In genomic region chrX:21725498-21725897, GRCh38 we compare ENCODE assay signal across 9 cellular contexts. TPM values are rescaled to one million over a fixed set of nuclear protein-coding genes. Genes with fewer than 3 reads are reported as not detected.
DNase-seq lines count a peak whose midpoint lies in the region; ATAC-seq, FAIRE-seq and TF ChIP-seq lines count a peak whose summit lies in the region.
"Had no signal": no experiment of that assay in that cellular context is flagged by ENCODE, and none has a peak within 500 bp of the region (broad histone marks: within the 10 kb centered on the region; RNA-seq: fewer than 3 reads in every experiment).

No MANE protein-coding gene starts in this region.

- no peaks in the 10 kb centered on the region for H3K9me3 ChIP-seq in Panc1 (ENCODE audit: control insufficient read depth, insufficient read depth, low read depth, low read length)
- H3K9me3 ChIP-seq: SJCRH30 had no signal

- intact Hi-C loops in Panc1 (cut with micrococcal nuclease; ENCODE audit: unreplicated experiment) (loop anchor here (10.0 kb wide), 1 partner anchor 1201 kb away; no protein-coding TSS in a partner anchor), posterior vena cava (cut with DNase I) (no loop called here)

- H3K36me3 ChIP-seq in Panc1 (ENCODE audit: control insufficient read depth, insufficient read depth, low read length), result no peaks in the 10 kb centered on the region

- no peaks in the 10 kb centered on the region for H3K36me3 Mint-ChIP-seq in activated T-cell treated with anti-CD3 and anti-CD28 coated beads, Interleukin-2, amount 50 U/mL, for 4 hours (ENCODE audit: insufficient read depth)

- no peak for TF ChIP-seq POLR2A in GM12891 (IDR thresholded peaks at IDR 0.05; ENCODE audit: low read depth, low read length)

- BruUV-seq in Panc1 (replicated peaks; lab: Mats Ljungman, UMichigan), result no TSS peak

- no peak overlapping the region for H3K4me3 Mint-ChIP-seq in activated T-cell treated with anti-CD3 and anti-CD28 coated beads, Interleukin-2, amount 50 U/mL, for 4 hours

- H3K4me1 Mint-ChIP-seq in activated T-cell treated with anti-CD3 and anti-CD28 coated beads, Interleukin-2, amount 50 U/mL, for 4 hours (ENCODE audit: low read depth), result no peaks in the 10 kb centered on the region

- H3K27ac ChIP-seq in Panc1 (ENCODE audit: low read length), result no peak overlapping the region
- H3K27ac ChIP-seq: SJCRH30 had no signal

- in situ Hi-C loops in Panc1 (cut with HindIII; ENCODE audit: low pct_unique_long_range_greater_than_20kb, low sequenced_read_pairs), result no loop called here

- H3K27me3 Mint-ChIP-seq in activated T-cell treated with anti-CD3 and anti-CD28 coated beads, Interleukin-2, amount 50 U/mL, for 4 hours (ENCODE audit: low read depth), result peaks cover 2% of the 10 kb centered on the region

- no peaks in the 10 kb centered on the region for H3K9me3 Mint-ChIP-seq in activated T-cell treated with anti-CD3 and anti-CD28 coated beads, Interleukin-2, amount 50 U/mL, for 4 hours

- FAIRE-seq in GM12891 (lab: Jason Lieb, UNC), result no peak

- CTCF ChIA-PET in Panc1 (lab: Charles Lee), result no interaction called here

- TF ChIP-seq CTCF in Panc1 (IDR thresholded peaks at IDR 0.05), result peak; percentile 62

- H3K27me3 ChIP-seq in Panc1 (ENCODE audit: control insufficient read depth, insufficient read depth, low read length), result no peaks in the 10 kb centered on the region
- H3K27me3 ChIP-seq: SJCRH30 had no signal

- H3K4me1 ChIP-seq in Panc1 (ENCODE audit: control insufficient read depth, insufficient read depth, low read length), result no peaks in the 10 kb centered on the region
- H3K4me1 ChIP-seq: SJCRH30 had no signal

- no peak for ATAC-seq in Panc1
- ATAC-seq in activated T-cell treated with anti-CD3 and anti-CD28 coated beads, Interleukin-2, amount 50 U/mL, for 4 hours, result no peak
- ATAC-seq in GM19351 (IDR thresholded peaks at IDR 0.05; ENCODE audit: unreplicated experiment), result no peak

- no peak overlapping the region for H3K4me3 ChIP-seq in Panc1 (ENCODE audit: low read depth in 2 of 2, low read length in 2 of 2)
- H3K4me3 ChIP-seq: SJCRH30 had no signal

- POLR2A ChIA-PET in Panc1 (lab: Charles Lee), result no interaction called here

- DNase-seq in AG08396 (ENCODE audit: low spot score) (peak; percentile 18), HPDE6-E6E7 (ENCODE audit: extremely low spot score) (peak; percentile 16), Panc1 (ENCODE audit: low read depth, low spot score) (no peak), iris pigment epithelial cell (ENCODE audit: low read depth) (peak; percentile 75), posterior vena cava (ENCODE audit: low spot score) (no peak), GM12891 (ENCODE audit: insufficient read length, low spot score) (no peak)
- no peak for DNase-seq in activated T-cell treated with anti-CD3 and anti-CD28 coated beads, Interleukin-2, amount 50 U/mL, for 4 hours

TF ChIP-seq in GM12891, 5 proteins besides CTCF, POLR2A, EP300 and RAD21:
- no peak for TF ChIP-seq TAF1 (IDR thresholded peaks at IDR 0.05; ENCODE audit: low read depth, low read length)
- no peak for TF ChIP-seq PAX5 (IDR thresholded peaks at IDR 0.05; ENCODE audit: insufficient read depth, low read length, severe bottlenecking)
- TF ChIP-seq POLR2AphosphoS5 (IDR thresholded peaks at IDR 0.05; ENCODE audit: low read depth, low read length), result no peak
- TF ChIP-seq SPI1 (IDR thresholded peaks at IDR 0.05; ENCODE audit: low read depth, low read length), result no peak
- TF ChIP-seq POU2F2 (IDR thresholded peaks at IDR 0.05; ENCODE audit: low read depth, low read length), result no peak

RNA-seq across cellular contexts. Expression of gene SMPX, which starts 32.4 kb away (rescaled TPM):
- not detected for total RNA-seq in Panc1 (2021; ENCODE audit: unreplicated experiment)
- not detected for polyA plus RNA-seq in Panc1 (2012; ENCODE audit: insufficient read length)
- total RNA-seq in posterior vena cava, result not detected
- not detected for polyA plus RNA-seq in GM12891 (2012; ENCODE audit: low read depth, missing spikeins)
- total RNA-seq in activated T-cell treated with anti-CD3 and anti-CD28 coated beads, Interleukin-2, amount 50 U/mL, for 4 hours, result not detected

Comparison
In these comparisons a context has a peak if more than half of its experiments do, and no peak if none do; other contexts are left out.
1. DNase-seq: peak in AG08396 (single experiment), HPDE6-E6E7 (single experiment) and iris pigment epithelial cell (single experiment); none in Panc1 (single experiment), posterior vena cava (single experiment), GM12891 (single experiment) and activated T-cell treated with anti-CD3 and anti-CD28 coated beads, Interleukin-2, amount 50 U/mL, for 4 hours (single experiment).